Comparison of ENCODE assay signal across 8 cellular contexts in the genomic region with DNA sequence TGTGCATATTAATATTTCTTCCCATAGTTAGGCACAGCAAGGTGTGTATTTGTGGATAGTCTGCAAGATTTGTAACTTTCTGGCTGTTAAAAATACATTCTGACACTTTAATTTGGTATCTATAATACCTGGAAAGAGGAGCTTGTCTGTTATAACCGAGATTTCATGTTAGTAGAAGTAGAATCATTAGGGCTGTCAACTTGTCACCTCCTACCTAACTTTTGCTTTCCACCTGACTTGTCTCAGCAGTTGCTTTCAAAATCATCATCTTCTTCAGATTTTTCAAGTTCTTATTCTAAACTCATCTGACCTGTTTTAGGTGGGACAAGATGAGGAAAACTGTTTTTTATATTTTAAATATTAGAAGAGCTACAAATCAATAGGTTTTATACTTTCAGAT.
"Had no signal": no experiment of that assay in that cellular context is flagged by ENCODE, and none has a peak within 500 bp of the region (broad histone marks: within the 10 kb centered on the region; RNA-seq: fewer than 3 reads in every experiment).

No MANE protein-coding gene starts in this region.

- H2AFZ ChIP-seq: GM23338 had no signal

- H3K27ac ChIP-seq: HL-60 had no signal

- H3K4me3 ChIP-seq: GM23338 had no signal

- ATAC-seq: GM23338, HepG2 had no signal

- DNase-seq: H9, HCEC 1CT, KBM-7 had no signal

- H3K4me2 ChIP-seq: GM23338 had no signal

- FAIRE-seq: H1, H54, HepG2 had no signal
